ENCODE assay signal across 14 cellular contexts in genomic region chr20:51660741-51661608, GRCh38.
DNase-seq lines count a peak whose midpoint lies in the region; ATAC-seq lines count a peak whose summit lies in the region.
"Had no signal": no experiment of that assay in that cellular context is flagged by ENCODE, and none has a peak within 500 bp of the region (broad histone marks: within the 10 kb centered on the region; RNA-seq: fewer than 3 reads in every experiment).

No MANE protein-coding gene starts in this region.

- 38 to 43% methylated on average over 6 of the region's 6 CpGs for WGBS in aorta, 2 donors

- no peaks in the 10 kb centered on the region for H3K27me3 ChIP-seq in aorta (ENCODE audit: control insufficient read depth in 1 of 2, insufficient read depth in 2 of 2, low read length in 1 of 2)
- H3K27me3 ChIP-seq: adrenal gland had no signal

- H3K4me3 ChIP-seq in aorta (ENCODE audit: low read length in 2 of 2), result no peak overlapping the region
- H3K4me3 ChIP-seq: adrenal gland had no signal

- peak overlapping the region; percentile 9 to 61 for H3K27ac ChIP-seq in aorta (ENCODE audit: low read depth in 1 of 2, low read length in 2 of 2)
- H3K27ac ChIP-seq: adrenal gland had no signal

- DNase-seq in activated naive CD4-positive, alpha-beta T cell treated with anti-CD3 and anti-CD28 coated beads, Interleukin-2, amount 50 U/mL, for 72 hours (ENCODE audit: low spot score in 2 of 2), result no peak
- DNase-seq in activated naive CD4-positive, alpha-beta T cell (lab: John Stamatoyannopoulos, UW), result no peak
- no peak for DNase-seq in activated T-helper 1 cell treated with anti-CD3 and anti-CD28 coated beads, Interleukin-12 subunit alpha, Interleukin-12 subunit beta, Interleukin-2, Interleukin-4 antibody, amounts not matched to agents 30 ng/mL and 10 ng/mL and 1 ng/mL, durations not matched to agents 14 hours and 24 hours and 36 hours (ENCODE audit: low spot score)
- DNase-seq in foreskin melanocyte (peak; percentile 18), aorta (no peak), activated gamma-delta T cell (lab: John Stamatoyannopoulos, UW) (no peak), cerebellum (ENCODE audit: low spot score) (no peak)
- DNase-seq in stimulated activated CD4-positive, alpha-beta T cell treated with anti-CD3 and anti-CD28 coated beads, Interleukin-4, amount 100 ng/mL, for 24 hours, result no peak
- DNase-seq: adrenal gland, islet precursor cell, NCI-H1105 treated with DMSO at 0.1 percent for 48 hours, right cardiac atrium, T-helper 17 cell had no signal

- H3K36me3 Mint-ChIP-seq in activated naive CD4-positive, alpha-beta T cell treated with anti-CD3 and anti-CD28 coated beads, Interleukin-2, amount 50 U/mL, for 72 hours, result no peaks in the 10 kb centered on the region
- H3K36me3 Mint-ChIP-seq in activated T-helper 1 cell treated with anti-CD3 and anti-CD28 coated beads, Interleukin-12 subunit alpha, Interleukin-12 subunit beta, Interleukin-2, Interleukin-4 antibody, amounts not matched to agents 30 ng/mL and 10 ng/mL and 1 ng/mL, durations not matched to agents 14 hours and 24 hours and 36 hours (ENCODE audit: low read depth), result no peaks in the 10 kb centered on the region
- H3K36me3 Mint-ChIP-seq: CD8-positive, alpha-beta memory T cell had no signal

- peak overlapping the region; percentile 5 for H3K4me3 Mint-ChIP-seq in activated T-helper 1 cell treated with anti-CD3 and anti-CD28 coated beads, Interleukin-12 subunit alpha, Interleukin-12 subunit beta, Interleukin-2, Interleukin-4 antibody, amounts not matched to agents 30 ng/mL and 10 ng/mL and 1 ng/mL, durations not matched to agents 14 hours and 24 hours and 36 hours
- H3K4me3 Mint-ChIP-seq: T-helper 17 cell had no signal

- peaks cover 0 to 2% of the 10 kb centered on the region in 2 donors for H3K36me3 ChIP-seq in aorta (ENCODE audit: control insufficient read depth in 1 of 2, insufficient read depth in 2 of 2, low read length in 1 of 2)
- H3K36me3 ChIP-seq: adrenal gland had no signal

- intact Hi-C loops in activated T-helper 1 cell treated with anti-CD3 and anti-CD28 coated beads, Interleukin-12 subunit alpha, Interleukin-12 subunit beta, Interleukin-2, Interleukin-4 antibody, amounts not matched to agents 30 ng/mL and 10 ng/mL and 1 ng/mL, durations not matched to agents 14 hours and 24 hours and 36 hours (cut with micrococcal nuclease), result loop anchor here (1.0 to 5.0 kb wide), 6 partner anchors 30 to 388 kb away; no protein-coding TSS in a partner anchor
- intact Hi-C loops in aorta (cut with DNase I), result no loop called here

- no peaks in the 10 kb centered on the region for H3K27me3 Mint-ChIP-seq in activated T-helper 1 cell treated with anti-CD3 and anti-CD28 coated beads, Interleukin-12 subunit alpha, Interleukin-12 subunit beta, Interleukin-2, Interleukin-4 antibody, amounts not matched to agents 30 ng/mL and 10 ng/mL and 1 ng/mL, durations not matched to agents 14 hours and 24 hours and 36 hours (ENCODE audit: insufficient read depth)

- H3K27ac Mint-ChIP-seq in activated naive CD4-positive, alpha-beta T cell treated with anti-CD3 and anti-CD28 coated beads, Interleukin-2, amount 50 U/mL, for 72 hours, result peak overlapping the region in 1 of 2 donors; percentile 0
- peak overlapping the region; percentile 58 for H3K27ac Mint-ChIP-seq in activated T-helper 1 cell treated with anti-CD3 and anti-CD28 coated beads, Interleukin-12 subunit alpha, Interleukin-12 subunit beta, Interleukin-2, Interleukin-4 antibody, amounts not matched to agents 30 ng/mL and 10 ng/mL and 1 ng/mL, durations not matched to agents 14 hours and 24 hours and 36 hours
- H3K27ac Mint-ChIP-seq: T-helper 17 cell had no signal

- no peaks in the 10 kb centered on the region for H3K9me3 ChIP-seq in aorta (ENCODE audit: control insufficient read depth, low read length)
- H3K9me3 ChIP-seq: adrenal gland had no signal

- H3K9me3 Mint-ChIP-seq in activated naive CD4-positive, alpha-beta T cell treated with anti-CD3 and anti-CD28 coated beads, Interleukin-2, amount 50 U/mL, for 72 hours, result no peaks in the 10 kb centered on the region
- H3K9me3 Mint-ChIP-seq in activated T-helper 1 cell treated with anti-CD3 and anti-CD28 coated beads, Interleukin-12 subunit alpha, Interleukin-12 subunit beta, Interleukin-2, Interleukin-4 antibody, amounts not matched to agents 30 ng/mL and 10 ng/mL and 1 ng/mL, durations not matched to agents 14 hours and 24 hours and 36 hours, result no peaks in the 10 kb centered on the region
- H3K9me3 Mint-ChIP-seq: CD8-positive, alpha-beta memory T cell had no signal

- peaks cover 0 to 5% of the 10 kb centered on the region in 2 donors for H3K4me1 ChIP-seq in aorta (ENCODE audit: control insufficient read depth in 1 of 2, insufficient read depth in 2 of 2, low read length in 2 of 2)
- H3K4me1 ChIP-seq: adrenal gland had no signal

- H3K4me1 Mint-ChIP-seq in activated T-helper 1 cell treated with anti-CD3 and anti-CD28 coated beads, Interleukin-12 subunit alpha, Interleukin-12 subunit beta, Interleukin-2, Interleukin-4 antibody, amounts not matched to agents 30 ng/mL and 10 ng/mL and 1 ng/mL, durations not matched to agents 14 hours and 24 hours and 36 hours (ENCODE audit: low read depth), result peaks cover 23% of the 10 kb centered on the region

- peak; percentile 23 to 36 for ATAC-seq in activated naive CD4-positive, alpha-beta T cell treated with anti-CD3 and anti-CD28 coated beads, Interleukin-2, amount 50 U/mL, for 72 hours
- no peak for ATAC-seq in aorta (ENCODE audit: low FRiP score)
